Comparison of ENCODE assay signal across 7 cellular contexts in the genomic region with DNA sequence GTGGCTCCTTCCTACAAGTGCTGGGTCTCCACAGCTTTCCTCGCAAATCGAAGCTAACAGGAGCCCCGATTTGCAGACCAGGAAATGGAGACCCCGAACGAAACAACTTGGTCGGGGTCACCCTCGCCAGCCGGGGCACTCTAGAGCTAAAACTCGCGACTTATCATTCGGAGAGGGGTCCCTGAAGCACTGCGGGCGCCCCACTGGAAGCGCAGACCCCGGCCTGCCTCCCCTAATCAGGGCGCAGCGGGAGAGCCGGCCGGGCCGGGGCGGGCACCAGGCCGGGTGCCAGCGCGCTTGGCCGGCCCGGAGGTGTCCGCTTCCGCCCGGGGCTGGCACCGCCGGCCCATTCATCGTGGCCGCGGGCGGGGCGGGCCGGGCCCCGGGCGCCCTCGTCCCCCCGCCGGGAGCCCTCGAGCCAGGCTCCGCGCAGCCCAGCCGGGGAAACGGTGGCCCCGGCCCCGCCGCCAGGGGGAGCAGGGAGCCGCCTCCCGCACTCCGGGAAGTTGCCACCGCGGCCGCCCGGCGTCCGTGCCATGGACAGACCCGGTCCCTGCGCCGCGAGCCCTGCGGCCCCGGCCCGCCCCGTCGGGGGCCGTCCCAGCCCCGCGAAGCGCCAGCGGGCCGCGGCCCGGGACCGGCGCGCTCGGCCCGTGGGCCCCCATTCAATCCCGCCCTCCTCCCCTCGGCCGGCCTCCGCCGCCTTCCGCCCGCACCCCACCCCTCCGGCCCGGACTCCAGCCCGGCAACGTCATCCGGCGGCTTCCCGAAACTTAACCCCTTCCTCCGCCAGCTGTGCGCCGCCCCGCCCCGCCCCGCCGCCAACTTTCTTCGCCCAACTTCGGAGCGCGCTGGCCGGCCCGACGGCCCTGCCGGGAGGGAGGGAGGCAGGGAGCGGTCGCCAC. TPM values are rescaled to one million over a fixed set of nuclear protein-coding genes. Genes with fewer than 3 reads are reported as not detected.
A peak's percentile ranks its signal among the peaks of the same experiment; 100 is the strongest.
DNase-seq lines count a peak whose midpoint lies in the region; ATAC-seq, FAIRE-seq and TF ChIP-seq lines count a peak whose summit lies in the region.

No MANE protein-coding gene starts in this region.

- peak overlapping the region; percentile 89 for H3K27ac ChIP-seq in caudate nucleus (ENCODE audit: low read depth, low read length)

- DNase-seq in GM12892 (ENCODE audit: insufficient read length) (peak; percentile 88), NCI-H1105 treated with DMSO at 0.1 percent for 48 hours (lab: John Stamatoyannopoulos, UW) (peak; percentile 39), caudate nucleus (lab: John Stamatoyannopoulos, UW) (peak in 56 of 61 donors; percentile 12 to 86 (median 65)), islet precursor cell (peak; percentile 86)
- DNase-seq in activated CD4-positive, CD25-positive, alpha-beta regulatory T cell (lab: John Stamatoyannopoulos, UW) = peak; percentile 58 to 69 (median 64)
- peak; percentile 79 for DNase-seq in stimulated activated CD4-positive, alpha-beta T cell treated with anti-CD3 and anti-CD28 coated beads, Interleukin-12 subunit alpha, Interleukin-12 subunit beta, amount 100 ng/mL, for 4 hours

- no peak for TF ChIP-seq POLR2A in GM12892 (IDR thresholded peaks at IDR 0.05; ENCODE audit: low read depth, low read length)

- peak; percentile 41 for ATAC-seq in HG02588 (IDR thresholded peaks at IDR 0.05; ENCODE audit: unreplicated experiment)

- FAIRE-seq in GM12892 (lab: Jason Lieb, UNC) = peak; percentile 83

RNA-seq across cellular contexts. Expression of a gene that starts 1.0 kb away (rescaled TPM):
- polyA plus RNA-seq in GM12892 (2012; ENCODE audit: missing spikeins) = 22.3 TPM

RNA-seq across cellular contexts. Expression of a gene that starts 18.7 kb away (rescaled TPM):
- not detected for polyA plus RNA-seq in GM12892 (2012; ENCODE audit: missing spikeins)

Comparison
In these comparisons a context has a peak if more than half of its experiments do, and no peak if none do; other contexts are left out.
1. Peak in every context shown above with its lines: DNase-seq, ATAC-seq and H3K27ac ChIP-seq.